In the genomic region with DNA sequence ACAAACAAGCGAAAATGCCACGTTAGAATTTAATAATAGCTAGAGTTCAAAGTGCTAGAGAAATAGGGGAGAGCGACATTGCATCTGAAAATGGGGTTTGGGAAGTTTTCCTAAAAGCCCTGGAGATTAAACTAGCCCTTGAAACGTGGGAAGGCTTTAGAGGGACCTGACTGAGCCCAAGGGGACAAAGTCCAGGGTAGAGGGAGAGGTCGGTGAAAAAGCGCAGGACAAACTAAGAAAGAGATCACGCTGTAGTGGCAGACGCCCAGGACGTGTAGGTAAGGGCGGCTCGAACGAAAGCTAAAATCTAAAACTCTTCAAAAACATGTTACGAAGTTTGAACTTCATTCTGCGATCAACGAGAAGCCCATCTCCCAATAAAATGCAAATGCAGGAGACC, we compare ENCODE assay signal across 9 cellular contexts. TPM values are rescaled to one million over a fixed set of nuclear protein-coding genes. Genes with fewer than 3 reads are reported as not detected.
A peak's percentile ranks its signal among the peaks of the same experiment; 100 is the strongest.
DNase-seq lines count a peak whose midpoint lies in the region; ATAC-seq, FAIRE-seq and TF ChIP-seq lines count a peak whose summit lies in the region.
"Had no signal": no experiment of that assay in that cellular context is flagged by ENCODE, and none has a peak within 500 bp of the region (broad histone marks: within the 10 kb centered on the region; RNA-seq: fewer than 3 reads in every experiment).

No MANE protein-coding gene starts in this region.

- H3K4me1 Mint-ChIP-seq in Caco-2 (ENCODE audit: low read depth, unreplicated experiment) (no peaks in the 10 kb centered on the region), endothelial cell (ENCODE audit: unreplicated experiment) (peaks cover 15% of the 10 kb centered on the region)

- CTCF ChIA-PET in Caco-2 (lab: Charles Lee) (no interaction called here), Panc1 (lab: Charles Lee) (interaction anchor here (0.6 kb wide), 1 partner anchor 274 kb away, joined by 6 read pairs; no protein-coding TSS in a partner anchor)

- H3K36me3 Mint-ChIP-seq in Caco-2 (ENCODE audit: insufficient read depth, unreplicated experiment), result peaks cover 12% of the 10 kb centered on the region
- no peaks in the 10 kb centered on the region for H3K36me3 Mint-ChIP-seq in endothelial cell (ENCODE audit: low read depth, unreplicated experiment)

- peak overlapping the region; percentile 79 for H3K4me3 ChIP-seq in Caco-2 (ENCODE audit: low read depth, low read length)
- H3K4me3 ChIP-seq in Panc1 (ENCODE audit: low read depth in 2 of 2, low read length in 2 of 2), result peak overlapping the region; percentile 76 to 93
- H3K4me3 ChIP-seq in pancreas, result peak overlapping the region in 2 of 4 donors; percentile 63 to 67

- in situ Hi-C loops in Panc1 (cut with HindIII; ENCODE audit: low pct_unique_long_range_greater_than_20kb, low sequenced_read_pairs), result no loop called here

- TF ChIP-seq CTCF in Caco-2 (IDR thresholded peaks at IDR 0.05; ENCODE audit: insufficient read depth in 1 of 2, low read depth in 1 of 2, low read length in 1 of 2, severe bottlenecking in 1 of 2, unreplicated experiment in 1 of 2), result no peak
- no peak for TF ChIP-seq CTCF in Panc1 (IDR thresholded peaks at IDR 0.05)
- TF ChIP-seq CTCF in endothelial cell (IDR thresholded peaks at IDR 0.05; ENCODE audit: unreplicated experiment), result no peak
- TF ChIP-seq CTCF in pancreas (IDR thresholded peaks at IDR 0.05), result no peak

- H3K27me3 Mint-ChIP-seq in Caco-2 (ENCODE audit: insufficient read depth, unreplicated experiment) (no peaks in the 10 kb centered on the region), endothelial cell (ENCODE audit: unreplicated experiment) (no peaks in the 10 kb centered on the region)

- H3K27ac ChIP-seq in Panc1 (ENCODE audit: low read length) (peak overlapping the region; percentile 74), pancreas (peak overlapping the region in 3 of 4 donors; percentile 83 to 95 (median 95))

- peak overlapping the region; percentile 92 for H3K4me3 Mint-ChIP-seq in Caco-2 (ENCODE audit: unreplicated experiment)
- H3K4me3 Mint-ChIP-seq in endothelial cell (ENCODE audit: unreplicated experiment), result peak overlapping the region; percentile 73

- intact Hi-C loops in Caco-2 (cut with micrococcal nuclease; ENCODE audit: unreplicated experiment), result loop anchor here (2.0 to 5.0 kb wide), 2 partner anchors 31 to 92 kb away; no protein-coding TSS in a partner anchor
- intact Hi-C loops in Panc1 (cut with micrococcal nuclease; ENCODE audit: unreplicated experiment), result no loop called here
- intact Hi-C loops in pancreas (cut with DNase I), result no loop called here

- H3K9me3 ChIP-seq in Caco-2 (no peaks in the 10 kb centered on the region), Panc1 (ENCODE audit: control insufficient read depth, insufficient read depth, low read depth, low read length) (no peaks in the 10 kb centered on the region), pancreas (no peaks in the 10 kb centered on the region)

- POLR2A ChIA-PET in Caco-2 (lab: Charles Lee) (no interaction called here), Panc1 (lab: Charles Lee) (no interaction called here)

- BruUV-seq in Caco-2 (replicated peaks; lab: Mats Ljungman, UMichigan) (TSS peak; percentile 87), Panc1 (replicated peaks; lab: Mats Ljungman, UMichigan) (no TSS peak)

- H3K9me3 Mint-ChIP-seq in Caco-2 (ENCODE audit: unreplicated experiment), result no peaks in the 10 kb centered on the region
- no peaks in the 10 kb centered on the region for H3K9me3 Mint-ChIP-seq in endothelial cell (ENCODE audit: unreplicated experiment)

- ATAC-seq in Panc1 (no peak), pancreas (peak; percentile 24 to 38 (median 30)), GM21786 (IDR thresholded peaks at IDR 0.05; ENCODE audit: unreplicated experiment) (no peak), GM18520 (IDR thresholded peaks at IDR 0.05; ENCODE audit: unreplicated experiment) (no peak)

- H3K36me3 ChIP-seq in Caco-2 (ENCODE audit: control insufficient read depth, insufficient read depth, low read length) (no peaks in the 10 kb centered on the region), Panc1 (ENCODE audit: control insufficient read depth, insufficient read depth, low read length) (no peaks in the 10 kb centered on the region; the same call in 1 of the 2 replicates), pancreas (no peaks in the 10 kb centered on the region)

- FAIRE-seq in pancreas (lab: Jason Lieb, UNC) (no peak), GM19239 (lab: Jason Lieb, UNC) (no peak)

- peak overlapping the region; percentile 95 for H3K27ac Mint-ChIP-seq in Caco-2 (ENCODE audit: unreplicated experiment)
- H3K27ac Mint-ChIP-seq in endothelial cell (ENCODE audit: unreplicated experiment), result no peak overlapping the region

- H3K27me3 ChIP-seq in Caco-2 (replicated peaks; ENCODE audit: control insufficient read depth, insufficient read depth, low read length), result no peaks in the 10 kb centered on the region
- H3K27me3 ChIP-seq in Panc1 (ENCODE audit: control insufficient read depth, insufficient read depth, low read length), result no peaks in the 10 kb centered on the region
- H3K27me3 ChIP-seq in pancreas, result no peaks in the 10 kb centered on the region

- WGBS in pancreas, 2 donors, result 21 to 37% methylated on average over 15 of the region's 15 CpGs

- H3K4me1 ChIP-seq in Caco-2 (no peaks in the 10 kb centered on the region), Panc1 (ENCODE audit: control insufficient read depth, insufficient read depth, low read length) (peaks cover 13% of the 10 kb centered on the region), pancreas (no peaks in the 10 kb centered on the region)

- DNase-seq in Caco-2 (peak; percentile 33 to 44), Panc1 (ENCODE audit: low read depth, low spot score) (no peak), endothelial cell (ENCODE audit: low spot score) (no peak), pancreas (peak in 2 of 6 donors; percentile 11 to 16), NCI-H510A (lab: John Stamatoyannopoulos, UW) (no peak), GM19239 (ENCODE audit: insufficient read length, low spot score) (no peak)

RNA-seq across cellular contexts. Expression of a gene that starts 1.1 kb away (rescaled TPM):
- total RNA-seq in Caco-2 (2022) (12.2 and 15.3 TPM in 2 replicates), Panc1 (2021; ENCODE audit: unreplicated experiment) (61.3 TPM), endothelial cell (ENCODE audit: unreplicated experiment) (48.5 TPM), pancreas (10 to 100 TPM in 1 of 6 donors, 1 to 10 TPM in 5; 2.6 to 10.3 (median 4.7) TPM)
- polyA plus RNA-seq in Panc1 (2012; ENCODE audit: insufficient read length), result 22.6 TPM
- polyA plus RNA-seq in pancreas, result 1 to 10 TPM; 1.3 to 2.3 TPM

RNA-seq across cellular contexts. Expression of a gene that starts 31.4 kb away (rescaled TPM):
- total RNA-seq in Caco-2 (2022) (not detected in 2 replicates), Panc1 (2021; ENCODE audit: unreplicated experiment) (not detected), endothelial cell (ENCODE audit: unreplicated experiment) (not detected), pancreas (not detected)
- not detected for polyA plus RNA-seq in Panc1 (2012; ENCODE audit: insufficient read length)
- not detected for polyA plus RNA-seq in pancreas
- total RNA-seq: lung microvascular endothelial cell had no signal

Comparison
In these comparisons a context has a peak if more than half of its experiments do, and no peak if none do; other contexts are left out.
1. DNase-seq: peak in Caco-2 (2 of 2); none in Panc1 (single experiment), endothelial cell (single experiment), NCI-H510A (single experiment) and GM19239 (single experiment).
2. ATAC-seq: peak in pancreas (4 of 4); none in Panc1 (single experiment), GM21786 (single experiment) and GM18520 (single experiment).